3 cellular contexts compared by ENCODE assay signal in the genomic region with DNA sequence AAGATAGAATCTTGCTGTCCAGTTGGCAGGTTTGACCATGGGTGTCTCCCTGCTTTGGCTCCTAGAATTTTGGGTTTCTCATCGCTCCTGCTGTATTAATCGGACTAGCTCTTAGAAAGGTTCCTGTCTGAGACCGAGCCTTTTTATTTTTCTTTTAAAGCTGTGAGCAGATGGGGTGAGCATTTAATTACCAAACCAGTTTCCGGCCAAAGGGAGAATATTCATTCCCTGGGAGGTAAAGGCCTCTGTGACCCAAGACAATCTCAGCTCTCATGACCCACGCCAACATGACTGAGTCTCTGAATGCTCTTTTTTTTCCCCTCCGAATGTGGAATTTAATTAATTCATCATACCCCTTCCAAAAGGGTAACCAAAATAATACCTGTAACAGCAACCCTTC.
"Had no signal": no experiment of that assay in that cellular context is flagged by ENCODE, and none has a peak within 500 bp of the region (broad histone marks: within the 10 kb centered on the region; RNA-seq: fewer than 3 reads in every experiment).

No MANE protein-coding gene starts in this region.

- ATAC-seq: GM12878 had no signal

- DNase-seq: GDM1, GF-D8 had no signal
